ENCODE assay signal across 8 cellular contexts in the genomic region with DNA sequence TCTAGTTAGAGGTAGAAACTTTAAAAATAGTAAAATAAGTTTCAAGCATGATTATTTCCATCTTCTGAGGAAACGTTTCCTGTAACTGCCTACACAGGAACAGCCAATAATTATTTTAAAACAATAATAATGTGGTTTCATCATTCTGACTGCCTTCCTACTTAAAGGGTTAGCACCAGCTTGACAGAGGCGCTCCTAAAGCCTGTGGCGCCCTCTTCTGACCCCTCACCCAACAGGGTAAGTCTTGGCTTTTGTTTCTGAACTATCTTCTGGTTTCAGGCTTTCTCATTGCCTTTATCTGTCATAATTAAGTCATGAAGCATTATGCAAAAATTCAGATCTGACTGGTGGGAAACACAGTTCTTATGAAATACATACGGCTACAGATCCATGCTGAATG.
DNase-seq lines count a peak whose midpoint lies in the region; ATAC-seq and TF ChIP-seq lines count a peak whose summit lies in the region.

No MANE protein-coding gene starts in this region.

- H3K27ac ChIP-seq in PC-3 (ENCODE audit: low read length) (no peak overlapping the region), lower lobe of right lung (no peak overlapping the region), stomach (no peak overlapping the region)

- no TSS peak for BruUV-seq in PC-3 (replicated peaks; lab: Mats Ljungman, UMichigan)

- H3K4me3 ChIP-seq in PC-3 (ENCODE audit: low read length) (no peak overlapping the region), lower lobe of right lung (no peak overlapping the region), stomach (no peak overlapping the region)

- POLR2A ChIA-PET in PC-3 (lab: Charles Lee; ENCODE audit: unreplicated experiment): no interaction called here

- no peak overlapping the region for H3K4me2 ChIP-seq in PC-3 (ENCODE audit: low read length)

- H3K27me3 ChIP-seq in PC-3 (ENCODE audit: low read length) (no peaks in the 10 kb centered on the region), lower lobe of right lung (ENCODE audit: low read depth) (no peaks in the 10 kb centered on the region), stomach (no peaks in the 10 kb centered on the region)

- H2AFZ ChIP-seq in PC-3 (ENCODE audit: low read length): no peak overlapping the region

- intact Hi-C loops in PC-3 (cut with micrococcal nuclease): no loop called here
- intact Hi-C loops in lower lobe of right lung (cut with DNase I): no loop called here
- intact Hi-C loops in stomach (cut with DNase I; ENCODE audit: low total_unique reads): no loop called here

- H3K4me1 ChIP-seq in PC-3 (ENCODE audit: insufficient read depth, low read length): no peaks in the 10 kb centered on the region
- no peaks in the 10 kb centered on the region for H3K4me1 ChIP-seq in lower lobe of right lung
- H3K4me1 ChIP-seq in stomach: no peaks in the 10 kb centered on the region

- H3K36me3 ChIP-seq in PC-3 (ENCODE audit: low read depth, low read length) (no peaks in the 10 kb centered on the region), lower lobe of right lung (no peaks in the 10 kb centered on the region), stomach (no peaks in the 10 kb centered on the region)

- no peak for TF ChIP-seq EP300 in stomach (IDR thresholded peaks at IDR 0.05)

- H4K20me1 ChIP-seq in PC-3 (ENCODE audit: low read length): no peaks in the 10 kb centered on the region

- TF ChIP-seq CTCF in PC-3 (conservative IDR thresholded peaks at IDR 0.05; ENCODE audit: low read depth, low read length) (0 out of 2 replicates have a peak, but pooled peaks have one; percentile 26), lower lobe of right lung (IDR thresholded peaks at IDR 0.05) (peak; percentile 42), stomach (IDR thresholded peaks at IDR 0.05) (peak in 1 of 7 experiments; percentile 9)

- no peak overlapping the region for H3K9ac ChIP-seq in PC-3 (ENCODE audit: low read length)

- H3K9me3 ChIP-seq in PC-3 (ENCODE audit: low read length): no peaks in the 10 kb centered on the region
- no peaks in the 10 kb centered on the region for H3K9me3 ChIP-seq in lower lobe of right lung
- no peaks in the 10 kb centered on the region for H3K9me3 ChIP-seq in stomach

- peak; percentile 95 for ATAC-seq in GM18861 (IDR thresholded peaks at IDR 0.05; ENCODE audit: unreplicated experiment)
- peak; percentile 97 for ATAC-seq in HG02870 (IDR thresholded peaks at IDR 0.05; ENCODE audit: unreplicated experiment)
- no peak for ATAC-seq in PC-3
- peak; percentile 44 to 46 for ATAC-seq in lower lobe of right lung

- CTCF ChIA-PET in PC-3 (lab: Charles Lee): no interaction called here

- no peaks in the 10 kb centered on the region for H3K79me2 ChIP-seq in PC-3 (ENCODE audit: low read length)

- WGBS in stomach, 5 donors: 6 to 11% (median 8%) methylated on average over 4 of the region's 4 CpGs

- no peaks in the 10 kb centered on the region for H3K9me2 ChIP-seq in PC-3 (replicated peaks; ENCODE audit: low read length)

- DNase-seq in PC-3 (no peak), lower lobe of right lung (peak; percentile 46), stomach (peak; percentile 31), AG20443 (ENCODE audit: low spot score) (no peak), OCI-M2 (lab: John Stamatoyannopoulos, UW; ENCODE audit: unreplicated experiment) (no peak)
- DNase-seq in activated effector memory CD4-positive, alpha-beta T cell treated with anti-CD3 and anti-CD28 coated beads, Interleukin-2, amount 50 U/mL, for 16 hours: peak; percentile 90

- no peak for TF ChIP-seq POLR2A in stomach (IDR thresholded peaks at IDR 0.05)

- no peaks in the 10 kb centered on the region for H3F3A ChIP-seq in PC-3 (ENCODE audit: low read length, unreplicated experiment)

Comparison
In these comparisons a context has a peak if more than half of its experiments do, and no peak if none do; other contexts are left out.
1. DNase-seq: peak in activated effector memory CD4-positive, alpha-beta T cell treated with anti-CD3 and anti-CD28 coated beads, Interleukin-2, amount 50 U/mL, for 16 hours (single experiment), lower lobe of right lung (single experiment) and stomach (single experiment); none in PC-3 (single experiment), AG20443 (single experiment) and OCI-M2 (single experiment).